ENCODE assay signal across 19 cellular contexts in the genomic region with DNA sequence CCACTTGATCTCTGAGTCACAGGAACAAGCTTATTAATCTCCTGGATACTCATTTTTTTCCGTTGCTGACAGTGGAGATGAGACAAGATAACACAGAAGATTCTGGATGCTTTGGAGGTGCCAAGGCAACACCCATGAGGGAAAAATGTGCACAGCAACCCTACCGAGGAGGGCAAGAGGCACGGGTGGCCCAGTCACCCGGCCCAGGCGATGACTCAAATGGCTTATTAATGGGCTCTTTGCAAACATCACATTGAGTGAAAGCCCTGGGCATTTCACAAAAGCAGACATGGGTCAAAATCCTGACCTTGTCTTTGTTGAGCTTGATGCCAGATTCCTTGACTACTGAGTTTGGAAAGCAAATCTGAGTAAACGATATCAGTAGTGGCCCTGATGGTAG.
DNase-seq lines count a peak whose midpoint lies in the region; ATAC-seq, FAIRE-seq and TF ChIP-seq lines count a peak whose summit lies in the region.
"Had no signal": no experiment of that assay in that cellular context is flagged by ENCODE, and none has a peak within 500 bp of the region (broad histone marks: within the 10 kb centered on the region; RNA-seq: fewer than 3 reads in every experiment).

No MANE protein-coding gene starts in this region.

- CTCF ChIA-PET in CD8-positive, alpha-beta memory T cell (lab: Charles Lee): no interaction called here

- H3K9me3 Mint-ChIP-seq in astrocyte (ENCODE audit: unreplicated experiment): no peaks in the 10 kb centered on the region
- peaks cover 0 to 13% (median 4%) of the 10 kb centered on the region in 5 donors for H3K9me3 Mint-ChIP-seq in CD8-positive, alpha-beta memory T cell
- H3K9me3 Mint-ChIP-seq: type B pancreatic cell had no signal

- H3K4me1 ChIP-seq in astrocyte (ENCODE audit: insufficient read depth, low read length) (peaks cover 21% of the 10 kb centered on the region), keratinocyte (ENCODE audit: control insufficient read depth, extremely low read depth, insufficient read depth, low read length) (peaks cover 24% of the 10 kb centered on the region), gastrocnemius medialis (no peaks in the 10 kb centered on the region)
- no peaks in the 10 kb centered on the region for H3K4me1 ChIP-seq in CD8-positive, alpha-beta memory T cell (ENCODE audit: insufficient read depth, low read length)
- H3K4me1 ChIP-seq: BE2C had no signal

- no peak overlapping the region for H3K4me3 Mint-ChIP-seq in astrocyte (ENCODE audit: unreplicated experiment)
- no peak overlapping the region for H3K4me3 Mint-ChIP-seq in CD8-positive, alpha-beta memory T cell
- H3K4me3 Mint-ChIP-seq: immature natural killer cell; mesothelial cell of epicardium; stimulated activated naive B cell treated with anti-CD40 and anti-IgM and Interleukin-4, amounts not matched to agents 10 μg/mL and 1 μg/mL and 100 μg/mL, for 72 hours; type B pancreatic cell had no signal

- H3K79me2 ChIP-seq in astrocyte (ENCODE audit: insufficient read depth, low read length) (no peaks in the 10 kb centered on the region), keratinocyte (ENCODE audit: control insufficient read depth, insufficient read depth, low read length) (no peaks in the 10 kb centered on the region)

- intact Hi-C loops in gastrocnemius medialis (cut with DNase I; ENCODE audit: low total_unique reads): no loop called here

- no peaks in the 10 kb centered on the region for H3K9me1 ChIP-seq in keratinocyte (ENCODE audit: control insufficient read depth, extremely low read depth, insufficient read depth, low read length)

- dilution Hi-C loops in keratinocyte (cut with MboI; ENCODE audit: extremely low pct_ligation_motif_present, low sequenced_read_pairs): no loop called here

- in situ Hi-C loops in gastrocnemius medialis (cut with MboI; ENCODE audit: low sequenced_read_pairs in 4 of 4): loop anchor here in 1 of 4 donors (25.0 kb wide), 1 partner anchor 104 kb away; no protein-coding TSS in a partner anchor

- ATAC-seq in gastrocnemius medialis (no peak), GM21717 (IDR thresholded peaks at IDR 0.05; ENCODE audit: unreplicated experiment) (no peak), HG03108 (IDR thresholded peaks at IDR 0.05; ENCODE audit: unreplicated experiment) (no peak)
- ATAC-seq: stimulated activated naive B cell treated with anti-CD40 and anti-IgM and Interleukin-4, amounts not matched to agents 10 μg/mL and 1 μg/mL and 100 μg/mL, for 72 hours had no signal

- H2AFZ ChIP-seq in astrocyte (ENCODE audit: low read depth, low read length): no peak overlapping the region
- H2AFZ ChIP-seq in keratinocyte (ENCODE audit: control insufficient read depth, low read length): no peak overlapping the region

- H3K4me3 ChIP-seq in AG10803 (ENCODE audit: low read length) (no peak overlapping the region), astrocyte (ENCODE audit: insufficient read depth, low read depth, low read length) (no peak overlapping the region), keratinocyte (ENCODE audit: control insufficient read depth in 2 of 3, extremely low read depth in 1 of 3, insufficient read depth in 2 of 3, low read depth in 1 of 3, low read length in 3 of 3) (no peak overlapping the region), gastrocnemius medialis (no peak overlapping the region)
- no peak overlapping the region for H3K4me3 ChIP-seq in CD8-positive, alpha-beta memory T cell (ENCODE audit: low read length)

- peak; percentile 77 for DNase-seq in AG10803 (ENCODE audit: low read depth)
- DNase-seq in HS-27A (ENCODE audit: low read depth): peak; percentile 34
- peak; percentile 12 for DNase-seq in astrocyte (ENCODE audit: low read depth)
- DNase-seq in keratinocyte (ENCODE audit: low read depth, low spot score): peak; percentile 35
- no peak for DNase-seq in CD8-positive, alpha-beta memory T cell
- no peak for DNase-seq in gastrocnemius medialis
- DNase-seq: activated CD4-positive, CD25-positive, alpha-beta regulatory T cell; activated CD8-positive, alpha-beta memory T cell treated with anti-CD3 and anti-CD28 coated beads, Interleukin-2, amount 50 U/mL, for 48 hours; activated naive CD4-positive, alpha-beta T cell treated with Interleukin-2 at 50 U/mL for 16 hours; BE2C; DND-41; glutamatergic neuron; immature natural killer cell; stimulated activated naive B cell treated with anti-CD40 and anti-IgM and Interleukin-4, amounts not matched to agents 10 μg/mL and 1 μg/mL and 100 μg/mL, for 72 hours had no signal

- TF ChIP-seq CTCF in AG10803 (conservative IDR thresholded peaks at IDR 0.05; ENCODE audit: low read length) (no peak), astrocyte (IDR thresholded peaks at IDR 0.05; ENCODE audit: insufficient read depth, low read depth, low read length) (no peak), keratinocyte (optimal IDR thresholded peaks at IDR 0.05 in 1 of 3, IDR thresholded peaks at IDR 0.05 in 1 of 3, conservative IDR thresholded peaks at IDR 0.05 in 1 of 3; ENCODE audit: extremely low read depth in 1 of 3, insufficient read depth in 2 of 3, low read length in 3 of 3) (peak in 1 of 3 experiments; percentile 22), gastrocnemius medialis (IDR thresholded peaks at IDR 0.05 in 4 of 5, conservative IDR thresholded peaks at IDR 0.05 in 1 of 5) (no peak)

- peak; percentile 69 for FAIRE-seq in astrocyte (lab: Jason Lieb, UNC)
- peak; percentile 77 for FAIRE-seq in keratinocyte (lab: Jason Lieb, UNC)
- FAIRE-seq: GM12891 had no signal

- no peak overlapping the region for H3K27ac Mint-ChIP-seq in astrocyte (ENCODE audit: unreplicated experiment)
- no peak overlapping the region for H3K27ac Mint-ChIP-seq in CD8-positive, alpha-beta memory T cell
- H3K27ac Mint-ChIP-seq: immature natural killer cell; mesothelial cell of epicardium; stimulated activated naive B cell treated with anti-CD40 and anti-IgM and Interleukin-4, amounts not matched to agents 10 μg/mL and 1 μg/mL and 100 μg/mL, for 72 hours had no signal

- H3K27me3 ChIP-seq in astrocyte (ENCODE audit: insufficient read depth, low read length) (no peaks in the 10 kb centered on the region), keratinocyte (ENCODE audit: control insufficient read depth, extremely low read depth, insufficient read depth, low read length) (no peaks in the 10 kb centered on the region), gastrocnemius medialis (no peaks in the 10 kb centered on the region)
- no peaks in the 10 kb centered on the region for H3K27me3 ChIP-seq in CD8-positive, alpha-beta memory T cell (ENCODE audit: insufficient read depth, low read length, poor library complexity, severe bottlenecking)
- H3K27me3 ChIP-seq: BE2C had no signal

- no peak for TF ChIP-seq POLR2A in gastrocnemius medialis (IDR thresholded peaks at IDR 0.05)

- H3K36me3 ChIP-seq in astrocyte (ENCODE audit: insufficient read depth, low read length): no peaks in the 10 kb centered on the region
- H3K36me3 ChIP-seq in keratinocyte (ENCODE audit: control insufficient read depth in 2 of 2, extremely low read depth in 1 of 2, insufficient read depth in 2 of 2, low read length in 2 of 2): no peaks in the 10 kb centered on the region
- no peaks in the 10 kb centered on the region for H3K36me3 ChIP-seq in CD8-positive, alpha-beta memory T cell (ENCODE audit: insufficient read depth, low read length)
- no peaks in the 10 kb centered on the region for H3K36me3 ChIP-seq in gastrocnemius medialis
- H3K36me3 ChIP-seq: BE2C had no signal

- peaks cover 15% of the 10 kb centered on the region for H3K4me1 Mint-ChIP-seq in astrocyte (ENCODE audit: low read depth, unreplicated experiment)
- H3K4me1 Mint-ChIP-seq in CD8-positive, alpha-beta memory T cell: no peaks in the 10 kb centered on the region
- H3K4me1 Mint-ChIP-seq: immature natural killer cell; mesothelial cell of epicardium; stimulated activated naive B cell treated with anti-CD40 and anti-IgM and Interleukin-4, amounts not matched to agents 10 μg/mL and 1 μg/mL and 100 μg/mL, for 72 hours had no signal

- H3K9ac ChIP-seq in astrocyte (ENCODE audit: low read length) (peak overlapping the region; percentile 72), keratinocyte (ENCODE audit: control insufficient read depth, extremely low read depth, insufficient read depth, low read length) (peak overlapping the region; percentile 20)

- H3K27ac ChIP-seq in astrocyte (ENCODE audit: low read depth, low read length): peak overlapping the region; percentile 83
- H3K27ac ChIP-seq in keratinocyte (ENCODE audit: control insufficient read depth, insufficient read depth, low read length): peak overlapping the region; percentile 82
- no peak overlapping the region for H3K27ac ChIP-seq in CD8-positive, alpha-beta memory T cell (ENCODE audit: low read depth, low read length)
- H3K27ac ChIP-seq in gastrocnemius medialis: no peak overlapping the region

- H3K36me3 Mint-ChIP-seq in astrocyte (ENCODE audit: low read depth, unreplicated experiment): no peaks in the 10 kb centered on the region
- peaks cover 0 to 1% (median 0%) of the 10 kb centered on the region in 3 donors for H3K36me3 Mint-ChIP-seq in CD8-positive, alpha-beta memory T cell
- H3K36me3 Mint-ChIP-seq: immature natural killer cell; mesothelial cell of epicardium; stimulated activated naive B cell treated with anti-CD40 and anti-IgM and Interleukin-4, amounts not matched to agents 10 μg/mL and 1 μg/mL and 100 μg/mL, for 72 hours; type B pancreatic cell had no signal

- H3K4me2 ChIP-seq in astrocyte (ENCODE audit: low read length) (peak overlapping the region; percentile 69), keratinocyte (ENCODE audit: control insufficient read depth, extremely low read depth, insufficient read depth, low read depth, low read length) (peak overlapping the region; percentile 46)

- POLR2A ChIA-PET in CD8-positive, alpha-beta memory T cell (lab: Charles Lee): no interaction called here

- peaks cover 3% of the 10 kb centered on the region for H4K20me1 ChIP-seq in astrocyte (ENCODE audit: insufficient read depth, low read length)
- no peaks in the 10 kb centered on the region for H4K20me1 ChIP-seq in keratinocyte (ENCODE audit: control insufficient read depth, extremely low read depth, insufficient read depth, low read length)

- H3K27me3 Mint-ChIP-seq in astrocyte (ENCODE audit: low read depth, unreplicated experiment): no peaks in the 10 kb centered on the region
- H3K27me3 Mint-ChIP-seq in CD8-positive, alpha-beta memory T cell: no peaks in the 10 kb centered on the region
- H3K27me3 Mint-ChIP-seq: stimulated activated naive B cell treated with anti-CD40 and anti-IgM and Interleukin-4, amounts not matched to agents 10 μg/mL and 1 μg/mL and 100 μg/mL, for 72 hours had no signal

- H3K9me3 ChIP-seq in astrocyte (ENCODE audit: insufficient read depth, low read depth, low read length) (no peaks in the 10 kb centered on the region), keratinocyte (ENCODE audit: control insufficient read depth, low read depth, low read length) (no peaks in the 10 kb centered on the region), gastrocnemius medialis (no peaks in the 10 kb centered on the region)
- H3K9me3 ChIP-seq in CD8-positive, alpha-beta memory T cell (ENCODE audit: low read length): no peaks in the 10 kb centered on the region
- H3K9me3 ChIP-seq: BE2C had no signal

Comparison
In these comparisons a context has a peak if more than half of its experiments do, and no peak if none do; other contexts are left out.
1. DNase-seq: peak in AG10803 (single experiment), HS-27A (single experiment), astrocyte (single experiment) and keratinocyte (single experiment); none in CD8-positive, alpha-beta memory T cell (0 of 5) and gastrocnemius medialis (0 of 2).
2. H3K27ac ChIP-seq: peak in astrocyte (single experiment) and keratinocyte (single experiment); none in CD8-positive, alpha-beta memory T cell (single experiment) and gastrocnemius medialis (0 of 4).